In the genomic region with DNA sequence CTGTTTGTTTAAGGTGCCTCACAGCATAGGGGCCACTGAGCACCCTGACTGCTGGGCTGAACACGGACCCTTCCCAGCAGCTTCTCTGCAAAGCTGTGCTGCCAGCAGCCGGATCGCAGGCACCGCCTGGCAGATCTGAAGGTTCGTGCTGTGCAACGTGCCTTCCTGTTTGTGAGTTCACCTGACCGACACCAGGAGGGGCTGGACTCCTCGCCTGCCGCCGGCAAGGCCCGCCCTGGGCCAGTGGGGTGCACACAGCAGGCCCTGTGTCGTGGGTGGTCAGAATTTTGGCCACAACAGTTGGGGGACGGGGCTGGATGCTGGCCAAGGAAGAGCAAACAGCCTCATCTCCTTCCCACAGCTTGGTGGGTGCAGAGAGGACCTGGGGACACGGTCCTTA, we compare ENCODE assay signal across 21 cellular contexts. TPM values are rescaled to one million over a fixed set of nuclear protein-coding genes. Genes with fewer than 3 reads are reported as not detected.
DNase-seq lines count a peak whose midpoint lies in the region; ATAC-seq, FAIRE-seq and TF ChIP-seq lines count a peak whose summit lies in the region.
"Had no signal": no experiment of that assay in that cellular context is flagged by ENCODE, and none has a peak within 500 bp of the region (broad histone marks: within the 10 kb centered on the region; RNA-seq: fewer than 3 reads in every experiment).

No MANE protein-coding gene starts in this region.

- no peak for TF ChIP-seq EP300 in GM12878 (IDR thresholded peaks at IDR 0.05; ENCODE audit: borderline replicate concordance in 1 of 2, control insufficient read depth in 1 of 2, low read depth in 2 of 2, low read length in 2 of 2)

- ATAC-seq in GM12878 = no peak
- no peak for ATAC-seq in HG03175 (IDR thresholded peaks at IDR 0.05; ENCODE audit: unreplicated experiment)

- SMC1A ChIA-PET in GM12878 (lab: Charles Lee; ENCODE audit: uncharacterized antibody, unreplicated experiment) = interaction anchor here (3.4 to 6.2 kb wide), 7 partner anchors 27 to 180 kb away, joined by 7 to 121 read pairs (median 28); partner anchors contain the start of genes GPER1 and GPR146

- TF ChIP-seq POLR2A in GM12878 (IDR thresholded peaks at IDR 0.05; ENCODE audit: low read depth, low read length) = peak; percentile 40; the same call in 1 of the 2 replicates

- no peak overlapping the region for H3K23ac ChIP-seq in neuronal stem cell (ENCODE audit: low read depth, low read length, poor library complexity)

- no peak overlapping the region for H3K4ac ChIP-seq in neuronal stem cell (ENCODE audit: low read length)

- H3K9me3 ChIP-seq in BLaER1 = no peaks in the 10 kb centered on the region
- H3K9me3 ChIP-seq in Karpas-422 (ENCODE audit: low read length) = no peaks in the 10 kb centered on the region
- no peaks in the 10 kb centered on the region for H3K9me3 ChIP-seq in GM12878 (replicated peaks; ENCODE audit: control insufficient read depth, insufficient read depth, low read length)
- no peaks in the 10 kb centered on the region for H3K9me3 ChIP-seq in neuronal stem cell (replicated peaks in 1 of 2; ENCODE audit: control insufficient read depth in 2 of 2, insufficient read depth in 1 of 2, low read depth in 1 of 2, low read length in 2 of 2)
- no peaks in the 10 kb centered on the region for H3K9me3 ChIP-seq in CD8-positive, alpha-beta memory T cell (ENCODE audit: low read length)

- H4K20me1 ChIP-seq in BLaER1 (no peaks in the 10 kb centered on the region; the same call in 1 of the 2 replicates), Karpas-422 (ENCODE audit: insufficient read depth, low read depth, low read length) (peaks cover 7% of the 10 kb centered on the region; the same call in 1 of the 2 replicates), GM12878 (ENCODE audit: control insufficient read depth, insufficient read depth) (no peaks in the 10 kb centered on the region)

- DNase-seq in Karpas-422 (no peak), GM12878 (ENCODE audit: low read depth, low spot score) (no peak), neuronal stem cell (ENCODE audit: low spot score) (no peak), DMS114 treated with DMSO at 0.1 percent for 48 hours (lab: John Stamatoyannopoulos, UW; ENCODE audit: unreplicated experiment) (no peak), GM13977 (ENCODE audit: low spot score) (no peak)
- DNase-seq in CD8-positive, alpha-beta memory T cell = no peak
- DNase-seq: Calu3; CD4-positive, CD25-positive, alpha-beta regulatory T cell; DMS 273 treated with DMSO at 0.1 percent for 48 hours; DMS79; GDM1; GOT3; HCEC 1CT had no signal

- H3K4me3 ChIP-seq in BLaER1 (no peak overlapping the region), Karpas-422 (ENCODE audit: low read length) (no peak overlapping the region), GM12878 (no peak overlapping the region), neuronal stem cell (ENCODE audit: low read length in 2 of 2) (no peak overlapping the region)
- H3K4me3 ChIP-seq in CD8-positive, alpha-beta memory T cell (ENCODE audit: low read length) = no peak overlapping the region

- H3K27ac ChIP-seq in BLaER1 (peak overlapping the region; percentile 59; the same call in 1 of the 2 replicates), Karpas-422 (ENCODE audit: low read length) (no peak overlapping the region), GM12878 (ENCODE audit: control insufficient read depth, insufficient read depth) (no peak overlapping the region), neuronal stem cell (replicated peaks; ENCODE audit: low read length) (no peak overlapping the region)
- H3K27ac ChIP-seq in CD8-positive, alpha-beta memory T cell (ENCODE audit: low read depth, low read length) = no peak overlapping the region
- H3K27ac ChIP-seq: 22Rv1, KMS-11 had no signal

- H4K91ac ChIP-seq in neuronal stem cell (ENCODE audit: low read depth, low read length, poor library complexity) = no peak overlapping the region

- H3K14ac ChIP-seq in neuronal stem cell (ENCODE audit: low read length) = no peak overlapping the region

- peaks cover 0 to 5% (median 3%) of the 10 kb centered on the region in 3 donors for H3K4me1 Mint-ChIP-seq in CD8-positive, alpha-beta memory T cell

- H4K8ac ChIP-seq in neuronal stem cell (ENCODE audit: low read depth, low read length) = no peak overlapping the region

- H3K79me1 ChIP-seq in neuronal stem cell (ENCODE audit: low read depth, low read length) = peaks cover 2% of the 10 kb centered on the region

- in situ Hi-C loops in GM12878 (cut with MboI) (loop anchor here (5.0 kb wide), 1 partner anchor 67 kb away; no protein-coding TSS in a partner anchor), GM13977 (cut with MboI; ENCODE audit: low pct_unique_long_range_greater_than_20kb, low sequenced_read_pairs, unreplicated experiment) (loop anchor here (10.0 kb wide), 2 partner anchors 69 to 169 kb away; partner anchors contain the start of gene ZFAND2A)

- RAD21 ChIA-PET in GM12878 (lab: Charles Lee; ENCODE audit: unreplicated experiment) = interaction anchor here (4.0 to 4.8 kb wide), 4 partner anchors 18 to 181 kb away, joined by 30 to 196 read pairs (median 50); no protein-coding TSS in a partner anchor

- no peaks in the 10 kb centered on the region for H3K79me2 ChIP-seq in Karpas-422 (ENCODE audit: low read length)
- no peaks in the 10 kb centered on the region for H3K79me2 ChIP-seq in GM12878 (ENCODE audit: control insufficient read depth, insufficient read depth, low read length)

- H3K9me2 ChIP-seq in Karpas-422 (replicated peaks; ENCODE audit: insufficient read depth, low read length) = no peaks in the 10 kb centered on the region

- H3K36me3 Mint-ChIP-seq in CD8-positive, alpha-beta memory T cell = peaks cover 0 to 25% (median 0%) of the 10 kb centered on the region in 3 donors

- H2BK12ac ChIP-seq in neuronal stem cell (ENCODE audit: low read length) = no peak overlapping the region

- H3K4me2 ChIP-seq in BLaER1 (peak overlapping the region; percentile 95), Karpas-422 (ENCODE audit: low read depth, low read length, poor library complexity, severe bottlenecking) (no peak overlapping the region), GM12878 (ENCODE audit: control insufficient read depth, insufficient read depth) (no peak overlapping the region), neuronal stem cell (ENCODE audit: insufficient read depth, low read length, poor library complexity, severe bottlenecking) (no peak overlapping the region)
- H3K4me2 ChIP-seq: KMS-11 had no signal

- intact Hi-C loops in GM12878 (cut with micrococcal nuclease; ENCODE audit: unreplicated experiment) = no loop called here

- H3K9ac ChIP-seq in BLaER1 (peak overlapping the region; percentile 55), Karpas-422 (ENCODE audit: low read length) (peak overlapping the region; percentile 13), GM12878 (ENCODE audit: control insufficient read depth, insufficient read depth, low read length) (no peak overlapping the region), neuronal stem cell (ENCODE audit: low read depth, low read length, poor library complexity) (no peak overlapping the region)
- H3K9ac ChIP-seq: KMS-11 had no signal

- no peaks in the 10 kb centered on the region for H3K9me3 Mint-ChIP-seq in CD8-positive, alpha-beta memory T cell
- H3K9me3 Mint-ChIP-seq: CD4-positive, CD25-positive, alpha-beta regulatory T cell had no signal

- POLR2A ChIA-PET in GM12878 (lab: Charles Lee) = interaction anchor here (3.6 kb wide), 1 partner anchor 70 kb away, joined by 29 read pairs; no protein-coding TSS in a partner anchor
- POLR2A ChIA-PET in CD8-positive, alpha-beta memory T cell (lab: Charles Lee) = no interaction called here

- CTCF ChIA-PET in GM12878 (lab: Yijun Ruan, JAX) = interaction anchor here (0.9 to 9.3 kb wide), 9 partner anchors 28 to 187 kb away, joined by 3 to 280 read pairs (median 12); no protein-coding TSS in a partner anchor
- CTCF ChIA-PET in CD8-positive, alpha-beta memory T cell (lab: Charles Lee) = interaction anchor here (0.6 to 9.5 kb wide), 6 partner anchors 13 to 195 kb away, joined by 3 to 222 read pairs (median 10); partner anchors contain the start of gene CYP2W1

- WGBS in GM12878 (ENCODE audit: insufficient coverage, insufficient replicate concordance, low lambda C conversion rate, missing lambda C conversion rate) = 87% methylated on average over 14 of the region's 14 CpGs
- WGBS in neuronal stem cell (ENCODE audit: extremely low coverage in 2 of 2, insufficient read length in 2 of 2, insufficient replicate concordance in 1 of 2), 2 donors = no CpG with 5 or more reads among the region's 14 CpGs

- H2BK120ac ChIP-seq in neuronal stem cell (ENCODE audit: low read depth, low read length) = no peak overlapping the region

- 0 out of 2 replicates have a peak, but pooled peaks cover 10% of the 10 kb centered on the region for H3K36me3 ChIP-seq in BLaER1
- H3K36me3 ChIP-seq in Karpas-422 (ENCODE audit: insufficient read depth, low read length) = no peaks in the 10 kb centered on the region
- peaks cover 3 to 9% of the 10 kb centered on the region in 2 experiments; a peak in 3 of 4 replicates for H3K36me3 ChIP-seq in GM12878 (ENCODE audit: control insufficient read depth in 2 of 2, insufficient read depth in 2 of 2, low read length in 1 of 2)
- H3K36me3 ChIP-seq in neuronal stem cell (replicated peaks in 1 of 2; ENCODE audit: control insufficient read depth in 2 of 2, insufficient read depth in 2 of 2, low read length in 2 of 2) = peaks cover 10 to 49% of the 10 kb centered on the region in 2 donors
- H3K36me3 ChIP-seq in CD8-positive, alpha-beta memory T cell (ENCODE audit: insufficient read depth, low read length) = no peaks in the 10 kb centered on the region

- peak overlapping the region; percentile 19 for H3K18ac ChIP-seq in neuronal stem cell (ENCODE audit: low read length)

- no peak overlapping the region for H2AK5ac ChIP-seq in neuronal stem cell (ENCODE audit: low read depth, low read length)

- no peak overlapping the region for H2BK5ac ChIP-seq in neuronal stem cell (ENCODE audit: low read length)

- no peak overlapping the region for H3K27ac Mint-ChIP-seq in CD8-positive, alpha-beta memory T cell
- H3K27ac Mint-ChIP-seq: CD4-positive, CD25-positive, alpha-beta regulatory T cell had no signal

- no peak overlapping the region for H2AFZ ChIP-seq in Karpas-422 (ENCODE audit: low read length)
- H2AFZ ChIP-seq in GM12878 (ENCODE audit: control insufficient read depth, low read depth, low read length) = no peak overlapping the region
- H2AFZ ChIP-seq in neuronal stem cell (ENCODE audit: low read length) = no peak overlapping the region

- H3K4me1 ChIP-seq in BLaER1 (peaks cover 100% of the 10 kb centered on the region), Karpas-422 (ENCODE audit: low read length) (peaks cover 60% of the 10 kb centered on the region), GM12878 (ENCODE audit: control insufficient read depth, insufficient read depth, low read length) (peaks cover 14% of the 10 kb centered on the region), neuronal stem cell (ENCODE audit: control insufficient read depth in 2 of 2, insufficient read depth in 1 of 2, low read depth in 1 of 2, low read length in 2 of 2) (peaks cover 8 to 13% of the 10 kb centered on the region in 2 donors)
- peaks cover 5% of the 10 kb centered on the region for H3K4me1 ChIP-seq in CD8-positive, alpha-beta memory T cell (ENCODE audit: insufficient read depth, low read length)

- TF ChIP-seq CTCF in GM12878 (IDR thresholded peaks at IDR 0.05 in 2 of 3, conservative IDR thresholded peaks at IDR 0.05 in 1 of 3; ENCODE audit: control insufficient read depth in 2 of 3, extremely low read depth in 1 of 3, insufficient read depth in 1 of 3, low read depth in 3 of 3, low read length in 3 of 3) (no peak), GM13977 (IDR thresholded peaks at IDR 0.05; ENCODE audit: extremely low read depth, insufficient read depth, missing control alignments) (no peak)

- TF ChIP-seq RAD21 in GM12878 (IDR thresholded peaks at IDR 0.05; ENCODE audit: insufficient read depth, low read depth, low read length) = no peak

- no peaks in the 10 kb centered on the region for H3K27me3 Mint-ChIP-seq in CD8-positive, alpha-beta memory T cell
- H3K27me3 Mint-ChIP-seq: CD4-positive, CD25-positive, alpha-beta regulatory T cell had no signal

- no peak overlapping the region for H3K4me3 Mint-ChIP-seq in CD8-positive, alpha-beta memory T cell
- H3K4me3 Mint-ChIP-seq: CD4-positive, CD25-positive, alpha-beta regulatory T cell had no signal

- BruUV-seq in GM12878 (replicated peaks; lab: Mats Ljungman, UMichigan) = no TSS peak

- peaks cover 22% of the 10 kb centered on the region; the same call in 1 of the 2 replicates for H3K27me3 ChIP-seq in BLaER1
- no peaks in the 10 kb centered on the region; the same call in 1 of the 2 replicates for H3K27me3 ChIP-seq in Karpas-422 (ENCODE audit: low read length)
- no peaks in the 10 kb centered on the region for H3K27me3 ChIP-seq in GM12878 (replicated peaks in 1 of 2; ENCODE audit: control insufficient read depth in 2 of 2, insufficient read depth in 2 of 2, low read length in 1 of 2)
- H3K27me3 ChIP-seq in neuronal stem cell (ENCODE audit: control insufficient read depth in 3 of 3, insufficient read depth in 3 of 3, low read depth in 1 of 3, low read length in 3 of 3) = no peaks in the 10 kb centered on the region
- no peaks in the 10 kb centered on the region for H3K27me3 ChIP-seq in CD8-positive, alpha-beta memory T cell (ENCODE audit: insufficient read depth, low read length, poor library complexity, severe bottlenecking)

- FAIRE-seq in GM12878 (lab: Jason Lieb, UNC) = no peak
- FAIRE-seq: GM18507 had no signal

- no peak overlapping the region for H2BK15ac ChIP-seq in neuronal stem cell (ENCODE audit: low read length)

RNA-seq across cellular contexts. Expression of gene CYP2W1, which starts 12.6 kb away (rescaled TPM):
- total RNA-seq in Karpas-422 (2014; rRNA removed; shearing (Covaris generic); ENCODE audit: low replicate concordance) = not detected in 2 replicates
- not detected in 2 replicates for total RNA-seq in GM12878 (2013; cell fraction: nucleolus; rRNA removed)
- total RNA-seq in GM12878 (2014; rRNA removed) (not detected in 2 replicates), GM12878 (2014; rRNA removed; fragmentation: Illumina TruSeq; extraction: Trizol) (not detected in 2 replicates), GM12878 (2021) (not detected in 2 replicates)
- polyA plus RNA-seq in GM12878 (2011; ENCODE audit: low read depth) = not detected
- polyA plus RNA-seq in GM12878 (2011; rRNA removed) (not detected in 2 replicates), GM12878 (2014; fragmentation: Illumina TruSeq; extraction: Trizol) (not detected in 2 replicates), GM12878 (2014; fragmentation: Nextera tagmentation; extraction: Ambion mirVana) (not detected), GM12878 (2014; rRNA removed) (not detected in 2 replicates), GM12878 (2016; fragmentation: Nextera tagmentation; extraction: Ambion mirVana) (not detected)
- not detected in 2 replicates for polyA plus RNA-seq in GM12878 (2011; cell fraction: cytosol; rRNA removed)
- 0.04 and 0.07 TPM in 2 replicates for polyA plus RNA-seq in GM12878 (2011; cell fraction: nucleus; rRNA removed)
- not detected in 2 replicates for polyA plus RNA-seq in GM12878 (2012)
- not detected in 2 replicates for polyA minus RNA-seq in GM12878 (2011; rRNA and poly(A)+ RNA removed)
- not detected in 2 replicates for polyA minus RNA-seq in GM12878 (2011; cell fraction: cytosol; rRNA and poly(A)+ RNA removed)
- not detected in 2 replicates for polyA minus RNA-seq in GM12878 (2011; cell fraction: nucleus; rRNA and poly(A)+ RNA removed)
- not detected for polyA plus RNA-seq in neuronal stem cell (2013, experiment 1 of 2)
- not detected for polyA plus RNA-seq in neuronal stem cell (2013, experiment 2 of 2)
- not detected for total RNA-seq in CD8-positive, alpha-beta memory T cell
- polyA plus RNA-seq in CD8-positive, alpha-beta memory T cell = not detected
- total RNA-seq: A673; CD4-positive, CD25-positive, alpha-beta regulatory T cell; HT1080 had no signal
- polyA plus RNA-seq: BJ; CD4-positive, CD25-positive, alpha-beta regulatory T cell had no signal

RNA-seq across cellular contexts. Expression of gene COX19, which starts 20.2 kb away (rescaled TPM):
- 14.5 and 20.5 TPM in 2 replicates for total RNA-seq in Karpas-422 (2014; rRNA removed; shearing (Covaris generic); ENCODE audit: low replicate concordance)
- total RNA-seq in GM12878 (2013; cell fraction: nucleolus; rRNA removed) = 117 and 121 TPM in 2 replicates
- total RNA-seq in GM12878 (2014; rRNA removed) (10.2 and 12.5 TPM in 2 replicates), GM12878 (2014; rRNA removed; fragmentation: Illumina TruSeq; extraction: Trizol) (9.5 and 11.4 TPM in 2 replicates), GM12878 (2021) (8.6 and 9.0 TPM in 2 replicates)
- polyA plus RNA-seq in GM12878 (2011; ENCODE audit: low read depth) = 4.5 TPM
- polyA plus RNA-seq in GM12878 (2011; rRNA removed) (15.9 and 17.0 TPM in 2 replicates), GM12878 (2014; fragmentation: Illumina TruSeq; extraction: Trizol) (7.0 and 12.4 TPM in 2 replicates), GM12878 (2014; fragmentation: Nextera tagmentation; extraction: Ambion mirVana) (1 to 10 TPM; 3.7 to 6.6 TPM), GM12878 (2014; rRNA removed) (8.9 and 10.2 TPM in 2 replicates), GM12878 (2016; fragmentation: Nextera tagmentation; extraction: Ambion mirVana) (10 to 100 TPM; 15.0 to 17.9 TPM)
- 10.8 and 11.2 TPM in 2 replicates for polyA plus RNA-seq in GM12878 (2011; cell fraction: cytosol; rRNA removed)
- 22.4 and 24.8 TPM in 2 replicates for polyA plus RNA-seq in GM12878 (2011; cell fraction: nucleus; rRNA removed)
- polyA plus RNA-seq in GM12878 (2012) = 6.9 and 7.6 TPM in 2 replicates
- polyA minus RNA-seq in GM12878 (2011; rRNA and poly(A)+ RNA removed) = 11.1 and 20.0 TPM in 2 replicates
- 2.1 and 2.7 TPM in 2 replicates for polyA minus RNA-seq in GM12878 (2011; cell fraction: cytosol; rRNA and poly(A)+ RNA removed)
- polyA minus RNA-seq in GM12878 (2011; cell fraction: nucleus; rRNA and poly(A)+ RNA removed) = 11.1 and 16.1 TPM in 2 replicates
- 8.7 TPM for polyA plus RNA-seq in neuronal stem cell (2013, experiment 1 of 2)
- 8.9 TPM for polyA plus RNA-seq in neuronal stem cell (2013, experiment 2 of 2)
- total RNA-seq in CD8-positive, alpha-beta memory T cell = 10 to 100 TPM; 18.9 to 21.3 TPM
- polyA plus RNA-seq in CD8-positive, alpha-beta memory T cell = 25.9 TPM

RNA-seq across cellular contexts. Expression of gene ADAP1, which starts 41.1 kb away (rescaled TPM):
- not detected in 2 replicates for total RNA-seq in Karpas-422 (2014; rRNA removed; shearing (Covaris generic); ENCODE audit: low replicate concordance)
- 23.8 and 32.2 TPM in 2 replicates for total RNA-seq in GM12878 (2013; cell fraction: nucleolus; rRNA removed)
- total RNA-seq in GM12878 (2014; rRNA removed) (34.0 and 44.2 TPM in 2 replicates), GM12878 (2014; rRNA removed; fragmentation: Illumina TruSeq; extraction: Trizol) (15.8 and 17.9 TPM in 2 replicates), GM12878 (2021) (38.7 and 42.3 TPM in 2 replicates)
- 3.9 TPM for polyA plus RNA-seq in GM12878 (2011; ENCODE audit: low read depth)
- polyA plus RNA-seq in GM12878 (2011; rRNA removed) (16.6 and 22.5 TPM in 2 replicates), GM12878 (2014; fragmentation: Illumina TruSeq; extraction: Trizol) (8.0 and 22.0 TPM in 2 replicates), GM12878 (2014; fragmentation: Nextera tagmentation; extraction: Ambion mirVana) (under 1 TPM in 1 of 2 experiments, not detected in 1; 0.22 TPM), GM12878 (2014; rRNA removed) (28.9 and 35.5 TPM in 2 replicates), GM12878 (2016; fragmentation: Nextera tagmentation; extraction: Ambion mirVana) (10 to 100 TPM in 1 of 2 experiments, 1 to 10 TPM in 1; 6.7 to 12.7 TPM)
- 30.5 and 44.3 TPM in 2 replicates for polyA plus RNA-seq in GM12878 (2011; cell fraction: cytosol; rRNA removed)
- polyA plus RNA-seq in GM12878 (2011; cell fraction: nucleus; rRNA removed) = 55.5 and 64.6 TPM in 2 replicates
- polyA plus RNA-seq in GM12878 (2012) = 17.1 and 19.8 TPM in 2 replicates
- polyA minus RNA-seq in GM12878 (2011; rRNA and poly(A)+ RNA removed) = 15.7 and 37.9 TPM in 2 replicates
- 22.1 and 25.5 TPM in 2 replicates for polyA minus RNA-seq in GM12878 (2011; cell fraction: cytosol; rRNA and poly(A)+ RNA removed)
- 14.0 and 35.4 TPM in 2 replicates for polyA minus RNA-seq in GM12878 (2011; cell fraction: nucleus; rRNA and poly(A)+ RNA removed)
- polyA plus RNA-seq in neuronal stem cell (2013, experiment 1 of 2) = 0.50 TPM
- polyA plus RNA-seq in neuronal stem cell (2013, experiment 2 of 2) = 0.48 TPM
- total RNA-seq in CD8-positive, alpha-beta memory T cell = 10 to 100 TPM; 67.7 to 77.3 TPM
- 37.7 TPM for polyA plus RNA-seq in CD8-positive, alpha-beta memory T cell

RNA-seq across cellular contexts. Expression of gene GPR146, which starts 48.8 kb away (rescaled TPM):
- total RNA-seq in Karpas-422 (2014; rRNA removed; shearing (Covaris generic); ENCODE audit: low replicate concordance) = 5.5 and 9.2 TPM in 2 replicates
- 30.0 and 31.5 TPM in 2 replicates for total RNA-seq in GM12878 (2013; cell fraction: nucleolus; rRNA removed)
- total RNA-seq in GM12878 (2014; rRNA removed) (0.65 and 0.68 TPM in 2 replicates), GM12878 (2014; rRNA removed; fragmentation: Illumina TruSeq; extraction: Trizol) (0.36 and 0.92 TPM in 2 replicates), GM12878 (2021) (0.51 and 1.1 TPM in 2 replicates)
- 3.5 TPM for polyA plus RNA-seq in GM12878 (2011; ENCODE audit: low read depth)
- polyA plus RNA-seq in GM12878 (2011; rRNA removed) (9.0 and 12.0 TPM in 2 replicates), GM12878 (2014; fragmentation: Illumina TruSeq; extraction: Trizol) (0.19 TPM in 1 of 2 replicates, not detected in the other), GM12878 (2014; fragmentation: Nextera tagmentation; extraction: Ambion mirVana) (not detected), GM12878 (2014; rRNA removed) (0.50 and 0.80 TPM in 2 replicates), GM12878 (2016; fragmentation: Nextera tagmentation; extraction: Ambion mirVana) (1 to 10 TPM in 1 of 2 experiments, under 1 TPM in 1; 0.56 to 1.0 TPM)
- polyA plus RNA-seq in GM12878 (2011; cell fraction: cytosol; rRNA removed) = 12.9 and 14.2 TPM in 2 replicates
- 18.1 and 26.9 TPM in 2 replicates for polyA plus RNA-seq in GM12878 (2011; cell fraction: nucleus; rRNA removed)
- 5.0 and 11.4 TPM in 2 replicates for polyA plus RNA-seq in GM12878 (2012)
- 11.6 and 21.0 TPM in 2 replicates for polyA minus RNA-seq in GM12878 (2011; rRNA and poly(A)+ RNA removed)
- polyA minus RNA-seq in GM12878 (2011; cell fraction: cytosol; rRNA and poly(A)+ RNA removed) = 2.2 and 3.7 TPM in 2 replicates
- 6.0 and 13.7 TPM in 2 replicates for polyA minus RNA-seq in GM12878 (2011; cell fraction: nucleus; rRNA and poly(A)+ RNA removed)
- polyA plus RNA-seq in neuronal stem cell (2013, experiment 1 of 2) = 1.7 TPM
- 1.5 TPM for polyA plus RNA-seq in neuronal stem cell (2013, experiment 2 of 2)
- under 1 TPM; 0.55 to 0.70 TPM for total RNA-seq in CD8-positive, alpha-beta memory T cell
- 1.2 TPM for polyA plus RNA-seq in CD8-positive, alpha-beta memory T cell

Comparison
In these comparisons a context has a peak if more than half of its experiments do, and no peak if none do; other contexts are left out.
1. H3K9ac ChIP-seq: peak in BLaER1 (single experiment) and Karpas-422 (single experiment); none in GM12878 (single experiment) and neuronal stem cell (single experiment).
2. RNA of gene ADAP1, which starts 41.1 kb away (total RNA-seq): 67.7 to 77.3 TPM in CD8-positive, alpha-beta memory T cell and 15.8 to 44.2 TPM in GM12878; not detected in Karpas-422; every median in the first group is over 10 times any median in the second.